Comparison of ENCODE assay signal across 5 cellular contexts in genomic region chr11:61231585-61231984, GRCh38. TPM values are rescaled to one million over a fixed set of nuclear protein-coding genes. Genes with fewer than 3 reads are reported as not detected.
"Had no signal": no experiment of that assay in that cellular context is flagged by ENCODE, and none has a peak within 500 bp of the region (broad histone marks: within the 10 kb centered on the region; RNA-seq: fewer than 3 reads in every experiment).

No MANE protein-coding gene starts in this region.

RNA-seq across cellular contexts. Expression of gene PGA5, which starts 9.4 kb away (rescaled TPM):
- total RNA-seq: HepG2, HT-29, HT1080, IMR-90, K562 had no signal

RNA-seq across cellular contexts. Expression of gene PGA4, which starts 9.4 kb away (rescaled TPM):
- total RNA-seq: HepG2, HT-29, HT1080, IMR-90, K562 had no signal

RNA-seq across cellular contexts. Expression of gene PGA3, which starts 28.3 kb away (rescaled TPM):
- total RNA-seq: HepG2, HT-29, HT1080 had no signal
